8 cellular contexts compared by ENCODE assay signal in genomic region chr3:186520957-186521842, GRCh38. TPM values are rescaled to one million over a fixed set of nuclear protein-coding genes. Genes with fewer than 3 reads are reported as not detected.
A peak's percentile ranks its signal among the peaks of the same experiment; 100 is the strongest.
DNase-seq lines count a peak whose midpoint lies in the region; ATAC-seq and TF ChIP-seq lines count a peak whose summit lies in the region.

No MANE protein-coding gene starts in this region.

- peaks cover 5% of the 10 kb centered on the region for H3K9me3 Mint-ChIP-seq in activated T-helper 1 cell treated with anti-CD3 and anti-CD28 coated beads, Interleukin-12 subunit alpha, Interleukin-12 subunit beta, Interleukin-2, Interleukin-4 antibody, amounts not matched to agents 30 ng/mL and 10 ng/mL and 1 ng/mL, durations not matched to agents 14 hours and 24 hours and 36 hours

- H3K4me3 Mint-ChIP-seq in activated T-helper 1 cell treated with anti-CD3 and anti-CD28 coated beads, Interleukin-12 subunit alpha, Interleukin-12 subunit beta, Interleukin-2, Interleukin-4 antibody, amounts not matched to agents 30 ng/mL and 10 ng/mL and 1 ng/mL, durations not matched to agents 14 hours and 24 hours and 36 hours = peak overlapping the region; percentile 16

- peak overlapping the region; percentile 24 for H3K27ac Mint-ChIP-seq in activated T-helper 1 cell treated with anti-CD3 and anti-CD28 coated beads, Interleukin-12 subunit alpha, Interleukin-12 subunit beta, Interleukin-2, Interleukin-4 antibody, amounts not matched to agents 30 ng/mL and 10 ng/mL and 1 ng/mL, durations not matched to agents 14 hours and 24 hours and 36 hours

- DNase-seq in GM13977 (ENCODE audit: low spot score) = peak; percentile 36
- DNase-seq in activated T-helper 1 cell treated with anti-CD3 and anti-CD28 coated beads, Interleukin-12 subunit alpha, Interleukin-12 subunit beta, Interleukin-2, Interleukin-4 antibody, amounts not matched to agents 30 ng/mL and 10 ng/mL and 1 ng/mL, durations not matched to agents 14 hours and 24 hours and 36 hours (ENCODE audit: low spot score) = peak; percentile 12
- no peak for DNase-seq in activated effector memory CD4-positive, alpha-beta T cell treated with anti-CD3 and anti-CD28 coated beads, Interleukin-2, amount 50 U/mL, for 16 hours
- no peak for DNase-seq in 8988T
- no peak for DNase-seq in right cardiac atrium
- DNase-seq in hypothalamus (lab: John Stamatoyannopoulos, UW) = no peak

- in situ Hi-C loops in GM13977 (cut with MboI; ENCODE audit: low pct_unique_long_range_greater_than_20kb, low sequenced_read_pairs, unreplicated experiment) = no loop called here

- 69% methylated on average over 10 of the region's 10 CpGs for WGBS in right cardiac atrium

- no peak for TF ChIP-seq CTCF in GM13977 (IDR thresholded peaks at IDR 0.05; ENCODE audit: extremely low read depth, insufficient read depth, missing control alignments)

- no peak overlapping the region for H3K27ac ChIP-seq in right cardiac atrium (ENCODE audit: low read length)

- H3K4me1 Mint-ChIP-seq in activated T-helper 1 cell treated with anti-CD3 and anti-CD28 coated beads, Interleukin-12 subunit alpha, Interleukin-12 subunit beta, Interleukin-2, Interleukin-4 antibody, amounts not matched to agents 30 ng/mL and 10 ng/mL and 1 ng/mL, durations not matched to agents 14 hours and 24 hours and 36 hours (ENCODE audit: low read depth) = peaks cover 36% of the 10 kb centered on the region

- H3K27me3 Mint-ChIP-seq in activated T-helper 1 cell treated with anti-CD3 and anti-CD28 coated beads, Interleukin-12 subunit alpha, Interleukin-12 subunit beta, Interleukin-2, Interleukin-4 antibody, amounts not matched to agents 30 ng/mL and 10 ng/mL and 1 ng/mL, durations not matched to agents 14 hours and 24 hours and 36 hours (ENCODE audit: insufficient read depth) = peaks cover 4% of the 10 kb centered on the region

- H3K9me3 ChIP-seq in right cardiac atrium (ENCODE audit: control insufficient read depth, low read length) = peaks cover 3% of the 10 kb centered on the region

- peak; percentile 79 for ATAC-seq in GM19438 (IDR thresholded peaks at IDR 0.05; ENCODE audit: low read depth, unreplicated experiment)
- peak; percentile 57 for ATAC-seq in HG03108 (IDR thresholded peaks at IDR 0.05; ENCODE audit: unreplicated experiment)
- ATAC-seq in right cardiac atrium = no peak

- H3K4me1 ChIP-seq in right cardiac atrium (ENCODE audit: control insufficient read depth, insufficient read depth, low read length) = no peaks in the 10 kb centered on the region

- no peak overlapping the region for H3K4me3 ChIP-seq in right cardiac atrium (ENCODE audit: low read length)

- peaks cover 6% of the 10 kb centered on the region for H3K36me3 Mint-ChIP-seq in activated T-helper 1 cell treated with anti-CD3 and anti-CD28 coated beads, Interleukin-12 subunit alpha, Interleukin-12 subunit beta, Interleukin-2, Interleukin-4 antibody, amounts not matched to agents 30 ng/mL and 10 ng/mL and 1 ng/mL, durations not matched to agents 14 hours and 24 hours and 36 hours (ENCODE audit: low read depth)

- intact Hi-C loops in activated T-helper 1 cell treated with anti-CD3 and anti-CD28 coated beads, Interleukin-12 subunit alpha, Interleukin-12 subunit beta, Interleukin-2, Interleukin-4 antibody, amounts not matched to agents 30 ng/mL and 10 ng/mL and 1 ng/mL, durations not matched to agents 14 hours and 24 hours and 36 hours (cut with micrococcal nuclease) = loop anchor here (1.0 kb wide), 1 partner anchor 13 kb away; no protein-coding TSS in a partner anchor
- intact Hi-C loops in right cardiac atrium (cut with DNase I) = no loop called here

- no peaks in the 10 kb centered on the region for H3K27me3 ChIP-seq in right cardiac atrium (ENCODE audit: control insufficient read depth, insufficient read depth)

RNA-seq across cellular contexts. Expression of gene CRYGS, which starts 23.0 kb away (rescaled TPM):
- total RNA-seq in activated T-helper 1 cell treated with anti-CD3 and anti-CD28 coated beads, Interleukin-12 subunit alpha, Interleukin-12 subunit beta, Interleukin-2, Interleukin-4 antibody, amounts not matched to agents 30 ng/mL and 10 ng/mL and 1 ng/mL, durations not matched to agents 14 hours and 24 hours and 36 hours = 3.2 TPM in 2 replicates
- 1 to 10 TPM; 1.6 to 2.0 (median 1.8) TPM for total RNA-seq in right cardiac atrium
- 1.3 TPM for polyA plus RNA-seq in right cardiac atrium

RNA-seq across cellular contexts. Expression of gene TBCCD1, which starts 45.9 kb away (rescaled TPM):
- total RNA-seq in activated T-helper 1 cell treated with anti-CD3 and anti-CD28 coated beads, Interleukin-12 subunit alpha, Interleukin-12 subunit beta, Interleukin-2, Interleukin-4 antibody, amounts not matched to agents 30 ng/mL and 10 ng/mL and 1 ng/mL, durations not matched to agents 14 hours and 24 hours and 36 hours = 17.7 and 19.2 TPM in 2 replicates
- total RNA-seq in right cardiac atrium = 1 to 10 TPM; 6.4 to 8.4 (median 7.5) TPM
- 4.7 TPM for polyA plus RNA-seq in right cardiac atrium

RNA-seq across cellular contexts. Expression of gene DNAJB11, which starts 49.3 kb away (rescaled TPM):
- total RNA-seq in activated T-helper 1 cell treated with anti-CD3 and anti-CD28 coated beads, Interleukin-12 subunit alpha, Interleukin-12 subunit beta, Interleukin-2, Interleukin-4 antibody, amounts not matched to agents 30 ng/mL and 10 ng/mL and 1 ng/mL, durations not matched to agents 14 hours and 24 hours and 36 hours = 71.0 and 75.8 TPM in 2 replicates
- total RNA-seq in right cardiac atrium = 10 to 100 TPM; 25.6 to 60.5 (median 41.6) TPM
- 51.6 TPM for polyA plus RNA-seq in right cardiac atrium

Comparison
In these comparisons a context has a peak if more than half of its experiments do, and no peak if none do; other contexts are left out.
1. DNase-seq: peak in GM13977 (single experiment) and activated T-helper 1 cell treated with anti-CD3 and anti-CD28 coated beads, Interleukin-12 subunit alpha, Interleukin-12 subunit beta, Interleukin-2, Interleukin-4 antibody, amounts not matched to agents 30 ng/mL and 10 ng/mL and 1 ng/mL, durations not matched to agents 14 hours and 24 hours and 36 hours (single experiment); none in activated effector memory CD4-positive, alpha-beta T cell treated with anti-CD3 and anti-CD28 coated beads, Interleukin-2, amount 50 U/mL, for 16 hours (single experiment), 8988T (single experiment), right cardiac atrium (0 of 3) and hypothalamus (0 of 51).
2. ATAC-seq: peak in GM19438 (single experiment) and HG03108 (single experiment); none in right cardiac atrium (0 of 2).